In the genomic region with DNA sequence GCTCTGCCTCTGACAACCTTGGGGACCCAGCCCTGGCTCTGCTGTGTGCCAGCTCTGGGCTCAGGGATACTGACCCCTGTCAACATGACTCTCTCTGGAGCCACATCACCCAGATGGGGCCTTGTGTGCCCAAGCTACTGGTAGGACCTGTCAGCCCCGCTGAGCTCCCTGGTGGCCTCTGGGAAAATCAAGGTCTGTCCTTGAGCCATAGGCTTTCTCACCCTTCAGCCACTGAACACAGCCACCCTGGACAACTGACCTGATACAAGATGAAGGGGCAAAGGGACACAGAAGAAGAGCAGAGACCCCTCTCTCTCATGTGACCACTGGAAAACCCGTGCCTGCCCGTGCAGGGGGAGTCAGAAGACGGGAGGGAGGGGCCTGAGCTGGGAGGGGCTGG, we compare ENCODE assay signal across 22 cellular contexts. TPM values are rescaled to one million over a fixed set of nuclear protein-coding genes. Genes with fewer than 3 reads are reported as not detected.
"Had no signal": no experiment of that assay in that cellular context is flagged by ENCODE, and none has a peak within 500 bp of the region (broad histone marks: within the 10 kb centered on the region; RNA-seq: fewer than 3 reads in every experiment).

No MANE protein-coding gene starts in this region.

- H3K9me3 ChIP-seq: ascending aorta, body of pancreas had no signal

- H3K27me3 Mint-ChIP-seq: activated naive CD4-positive, alpha-beta T cell treated with anti-CD3 and anti-CD28 coated beads, Interleukin-2, amount 50 U/mL, for 24 hours; activated T-cell treated with anti-CD3 and anti-CD28 coated beads, Interleukin-2, amount 50 U/mL, for 24 hours; T-helper 17 cell had no signal

- H3K27me3 ChIP-seq: ascending aorta, body of pancreas had no signal

- H3K36me3 ChIP-seq: ascending aorta had no signal

- H3K36me3 Mint-ChIP-seq: activated CD8-positive, alpha-beta memory T cell treated with anti-CD3 and anti-CD28 coated beads, Interleukin-2, amount 10 ng/mL, durations not matched to agents 7 days and 5 days; activated naive CD4-positive, alpha-beta T cell treated with anti-CD3 and anti-CD28 coated beads, Interleukin-2, amount 50 U/mL, for 24 hours; WTC11 had no signal

- H3K4me1 ChIP-seq: ascending aorta, body of pancreas had no signal

- H3K4me3 ChIP-seq: ascending aorta, body of pancreas had no signal

- DNase-seq: activated CD8-positive, alpha-beta memory T cell treated with anti-CD3 and anti-CD28 coated beads, Interleukin-2, amount 10 ng/mL, durations not matched to agents 7 days and 5 days; activated effector memory CD4-positive, alpha-beta T cell treated with Interleukin-2 at 50 U/mL for 16 hours; activated naive CD4-positive, alpha-beta T cell; activated T-cell treated with anti-CD3 and anti-CD28 coated beads, Interleukin-2, amount 50 U/mL, for 24 hours; body of pancreas; NCI-H1092 treated with DMSO at 0.1 percent for 48 hours; NCI-H1417 treated with DMSO at 0.1 percent for 48 hours; NCI-H1694; NCI-H2029; NCI-H345; NCI-H510A; NCI-H526 treated with DMSO at 0.1 percent for 48 hours; PC-3; SIG-M5; T-helper 17 cell; T-helper 9 cell had no signal

- H3K27ac Mint-ChIP-seq: activated CD8-positive, alpha-beta memory T cell treated with anti-CD3 and anti-CD28 coated beads, Interleukin-2, amount 10 ng/mL, durations not matched to agents 7 days and 5 days; activated naive CD4-positive, alpha-beta T cell treated with anti-CD3 and anti-CD28 coated beads, Interleukin-2, amount 50 U/mL, for 24 hours; activated T-cell treated with anti-CD3 and anti-CD28 coated beads, Interleukin-2, amount 50 U/mL, for 24 hours; activated T-helper 1 cell treated with anti-CD3 and anti-CD28 coated beads, Interleukin-12 subunit alpha, Interleukin-12 subunit beta, Interleukin-2, Interleukin-4 antibody, amounts not matched to agents 30 ng/mL and 10 ng/mL and 1 ng/mL, durations not matched to agents 14 hours and 24 hours and 36 hours; T-helper 17 cell; WTC11 had no signal

- ATAC-seq: activated CD8-positive, alpha-beta memory T cell treated with anti-CD3 and anti-CD28 coated beads, Interleukin-2, amount 10 ng/mL, durations not matched to agents 7 days and 5 days; body of pancreas; PC-3; T-helper 17 cell; WTC11 had no signal

- H3K9me3 Mint-ChIP-seq: activated naive CD4-positive, alpha-beta T cell treated with anti-CD3 and anti-CD28 coated beads, Interleukin-2, amount 50 U/mL, for 24 hours; activated T-cell treated with anti-CD3 and anti-CD28 coated beads, Interleukin-2, amount 50 U/mL, for 24 hours; activated T-helper 1 cell treated with anti-CD3 and anti-CD28 coated beads, Interleukin-12 subunit alpha, Interleukin-12 subunit beta, Interleukin-2, Interleukin-4 antibody, amounts not matched to agents 30 ng/mL and 10 ng/mL and 1 ng/mL, durations not matched to agents 14 hours and 24 hours and 36 hours; WTC11 had no signal

- H3K4me3 Mint-ChIP-seq: activated CD8-positive, alpha-beta memory T cell treated with anti-CD3 and anti-CD28 coated beads, Interleukin-2, amount 10 ng/mL, durations not matched to agents 7 days and 5 days; activated naive CD4-positive, alpha-beta T cell treated with anti-CD3 and anti-CD28 coated beads, Interleukin-2, amount 50 U/mL, for 24 hours; activated T-cell treated with anti-CD3 and anti-CD28 coated beads, Interleukin-2, amount 50 U/mL, for 24 hours; activated T-helper 1 cell treated with anti-CD3 and anti-CD28 coated beads, Interleukin-12 subunit alpha, Interleukin-12 subunit beta, Interleukin-2, Interleukin-4 antibody, amounts not matched to agents 30 ng/mL and 10 ng/mL and 1 ng/mL, durations not matched to agents 14 hours and 24 hours and 36 hours; T-helper 17 cell; WTC11 had no signal

- H3K4me1 Mint-ChIP-seq: activated CD8-positive, alpha-beta memory T cell treated with anti-CD3 and anti-CD28 coated beads, Interleukin-2, amount 10 ng/mL, durations not matched to agents 7 days and 5 days; activated naive CD4-positive, alpha-beta T cell treated with anti-CD3 and anti-CD28 coated beads, Interleukin-2, amount 50 U/mL, for 24 hours; T-helper 17 cell; WTC11 had no signal

- H3K27ac ChIP-seq: ascending aorta, body of pancreas, KMS-11 had no signal

RNA-seq across cellular contexts. Expression of gene TUBA3D, which starts 59.6 kb away (rescaled TPM):
- total RNA-seq: activated CD8-positive, alpha-beta memory T cell treated with anti-CD3 and anti-CD28 coated beads, Interleukin-2, amount 10 ng/mL, durations not matched to agents 7 days and 5 days; activated T-helper 1 cell treated with anti-CD3 and anti-CD28 coated beads, Interleukin-12 subunit alpha, Interleukin-12 subunit beta, Interleukin-2, Interleukin-4 antibody, amounts not matched to agents 30 ng/mL and 10 ng/mL and 1 ng/mL, durations not matched to agents 14 hours and 24 hours and 36 hours; ascending aorta; body of pancreas; MCF 10A; PC-3; T-helper 17 cell had no signal
